19 cellular contexts compared by ENCODE assay signal in the genomic region with DNA sequence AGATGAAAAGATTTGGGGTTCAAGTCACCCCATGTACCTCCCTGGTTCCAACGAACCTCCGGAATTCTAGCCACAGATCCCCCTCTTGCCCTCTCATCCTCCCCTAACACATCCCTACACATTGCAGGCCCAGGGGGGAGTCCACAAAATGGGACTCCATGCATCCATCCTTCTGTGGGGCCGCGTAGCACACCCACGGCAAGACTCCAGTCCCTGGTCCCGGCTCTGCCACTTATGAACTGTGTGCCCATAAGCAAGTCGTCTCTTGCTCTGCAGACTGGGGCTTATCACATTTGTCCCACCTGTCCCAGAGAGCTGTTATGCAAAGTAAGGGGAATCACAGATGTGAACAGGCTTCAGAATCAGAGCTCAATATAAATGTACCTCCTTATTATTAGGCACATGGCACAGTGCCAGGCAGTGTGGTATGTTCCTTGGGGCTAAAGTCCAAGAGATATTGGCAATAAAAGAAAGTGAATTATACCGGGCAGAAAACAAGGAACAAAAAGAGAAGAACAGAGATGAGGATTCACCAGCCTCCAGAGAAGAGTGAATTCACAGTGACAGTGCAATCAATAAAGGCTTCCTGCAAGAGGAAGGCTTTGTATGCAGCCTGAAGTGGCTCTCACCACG.
DNase-seq lines count a peak whose midpoint lies in the region; ATAC-seq, FAIRE-seq and TF ChIP-seq lines count a peak whose summit lies in the region.
"Had no signal": no experiment of that assay in that cellular context is flagged by ENCODE, and none has a peak within 500 bp of the region (broad histone marks: within the 10 kb centered on the region; RNA-seq: fewer than 3 reads in every experiment).

No MANE protein-coding gene starts in this region.

- H3K79me2 ChIP-seq in DOHH2 (ENCODE audit: control insufficient read depth, low read length): no peaks in the 10 kb centered on the region

- H3K27me3 ChIP-seq in DOHH2 (ENCODE audit: control insufficient read depth, low read length): peaks cover 4% of the 10 kb centered on the region; the same call in 1 of the 2 replicates
- H3K27me3 ChIP-seq in pancreas: no peaks in the 10 kb centered on the region
- H3K27me3 ChIP-seq: cardiac muscle cell had no signal

- 70 to 77% methylated on average over 9 of the region's 9 CpGs for WGBS in pancreas, 2 donors

- H3K27ac Mint-ChIP-seq in chondrocyte (ENCODE audit: unreplicated experiment): peak overlapping the region; percentile 81
- H3K27ac Mint-ChIP-seq in activated CD8-positive, alpha-beta memory T cell treated with anti-CD3 and anti-CD28 coated beads, Interleukin-2, amount 10 ng/mL, durations not matched to agents 7 days and 5 days: no peak overlapping the region
- H3K27ac Mint-ChIP-seq: activated naive CD8-positive, alpha-beta T cell treated with anti-CD3 and anti-CD28 coated beads, Interleukin-2, amount 50 U/mL, for 24 hours; activated T-helper 17 cell treated with anti-CD3 and anti-CD28 coated beads, Interleukin-2, amount 50 U/mL, for 72 hours; stimulated activated naive CD8-positive, alpha-beta T cell treated with anti-CD3 and anti-CD28 coated beads, Interleukin-15, Interleukin-2, amounts not matched to agents 100 ng/mL and 50 ng/mL, for 24 hours had no signal

- no peak for FAIRE-seq in pancreas (lab: Jason Lieb, UNC)
- FAIRE-seq: HTR-8/SVneo had no signal

- H3K36me3 Mint-ChIP-seq in chondrocyte (ENCODE audit: low read depth): peaks cover 3% of the 10 kb centered on the region
- no peaks in the 10 kb centered on the region for H3K36me3 Mint-ChIP-seq in activated CD8-positive, alpha-beta memory T cell treated with anti-CD3 and anti-CD28 coated beads, Interleukin-2, amount 10 ng/mL, durations not matched to agents 7 days and 5 days

- H4K20me1 ChIP-seq in DOHH2 (ENCODE audit: control insufficient read depth, insufficient read depth, low read depth, low read length): no peaks in the 10 kb centered on the region

- H3K4me1 ChIP-seq in DOHH2 (ENCODE audit: control insufficient read depth, low read length) (peaks cover 60% of the 10 kb centered on the region), pancreas (peaks cover 0 to 3% (median 0%) of the 10 kb centered on the region in 3 donors)

- intact Hi-C loops in pancreas (cut with DNase I): no loop called here
- intact Hi-C loops in posterior cingulate gyrus (cut with DNase I): no loop called here

- ATAC-seq in pancreas (peak in 3 of 4 donors; percentile 41 to 57 (median 49)), HG02852 (IDR thresholded peaks at IDR 0.05; ENCODE audit: unreplicated experiment) (no peak), GM21447 (IDR thresholded peaks at IDR 0.05; ENCODE audit: unreplicated experiment) (no peak)
- no peak for ATAC-seq in activated CD8-positive, alpha-beta memory T cell treated with anti-CD3 and anti-CD28 coated beads, Interleukin-2, amount 10 ng/mL, durations not matched to agents 7 days and 5 days
- ATAC-seq: activated CD4-positive, CD25-positive, alpha-beta regulatory T cell treated with anti-CD3 and anti-CD28 coated beads, Interleukin-2, amount 50 U/mL, for 24 hours; activated naive CD8-positive, alpha-beta T cell treated with anti-CD3 and anti-CD28 coated beads, Interleukin-2, amount 50 U/mL, for 24 hours; activated T-helper 17 cell treated with anti-CD3 and anti-CD28 coated beads, Interleukin-2, amount 50 U/mL, for 72 hours had no signal

- DNase-seq in M059J (ENCODE audit: low read depth): peak; percentile 37
- no peak for DNase-seq in chondrocyte (ENCODE audit: low spot score)
- peak in 1 of 6 donors; percentile 17 for DNase-seq in pancreas
- no peak for DNase-seq in posterior cingulate gyrus
- no peak for DNase-seq in activated CD8-positive, alpha-beta memory T cell treated with anti-CD3 and anti-CD28 coated beads, Interleukin-2, amount 10 ng/mL, durations not matched to agents 7 days and 5 days
- DNase-seq: activated naive CD8-positive, alpha-beta T cell treated with anti-CD3 and anti-CD28 coated beads, Interleukin-2, amount 50 U/mL, for 24 hours; effector CD4-positive, alpha-beta T cell; NCI-H187 treated with DMSO at 0.1 percent for 48 hours; stimulated activated CD4-positive, alpha-beta T cell treated with anti-CD3 and anti-CD28 coated beads, Interleukin-1b, Interleukin-23, amount 100 ng/mL, for 48 hours; T1000 had no signal

- no peaks in the 10 kb centered on the region for H3K9me3 Mint-ChIP-seq in chondrocyte (ENCODE audit: low read depth)
- H3K9me3 Mint-ChIP-seq in activated CD8-positive, alpha-beta memory T cell treated with anti-CD3 and anti-CD28 coated beads, Interleukin-2, amount 10 ng/mL, durations not matched to agents 7 days and 5 days (ENCODE audit: low read depth): no peaks in the 10 kb centered on the region
- H3K9me3 Mint-ChIP-seq: activated naive CD8-positive, alpha-beta T cell treated with anti-CD3 and anti-CD28 coated beads, Interleukin-2, amount 50 U/mL, for 24 hours; activated T-helper 17 cell treated with anti-CD3 and anti-CD28 coated beads, Interleukin-2, amount 50 U/mL, for 72 hours; stimulated activated naive CD8-positive, alpha-beta T cell treated with anti-CD3 and anti-CD28 coated beads, Interleukin-15, Interleukin-2, amounts not matched to agents 100 ng/mL and 50 ng/mL, for 24 hours had no signal

- CTCF ChIA-PET in activated CD8-positive, alpha-beta memory T cell treated with anti-CD3 and anti-CD28 coated beads, Interleukin-2, amount 10 ng/mL, durations not matched to agents 7 days and 5 days (lab: Charles Lee): no interaction called here

- no peak for TF ChIP-seq CTCF in DOHH2 (IDR thresholded peaks at IDR 0.05; ENCODE audit: low read depth, low read length, poor library complexity, severe bottlenecking)
- TF ChIP-seq CTCF in chondrocyte (IDR thresholded peaks at IDR 0.05): no peak
- no peak for TF ChIP-seq CTCF in pancreas (IDR thresholded peaks at IDR 0.05)

- H3K27ac ChIP-seq in DOHH2 (ENCODE audit: low read depth, low read length) (peak overlapping the region; percentile 70), pancreas (no peak overlapping the region)
- H3K27ac ChIP-seq: cardiac muscle cell, SK-N-MC had no signal

- no peaks in the 10 kb centered on the region for H3K27me3 Mint-ChIP-seq in chondrocyte (ENCODE audit: low read depth)
- H3K27me3 Mint-ChIP-seq in activated CD8-positive, alpha-beta memory T cell treated with anti-CD3 and anti-CD28 coated beads, Interleukin-2, amount 10 ng/mL, durations not matched to agents 7 days and 5 days: peaks cover 20% of the 10 kb centered on the region

- peak overlapping the region; percentile 61 for H3K4me2 ChIP-seq in DOHH2 (ENCODE audit: low read length)

- H3K9me2 ChIP-seq in DOHH2 (replicated peaks; ENCODE audit: control insufficient read depth, low read length): no peaks in the 10 kb centered on the region

- H3K9me3 ChIP-seq in DOHH2 (ENCODE audit: control insufficient read depth, insufficient read depth, low read length) (no peaks in the 10 kb centered on the region), pancreas (no peaks in the 10 kb centered on the region)

- no peaks in the 10 kb centered on the region for H3F3A ChIP-seq in DOHH2 (ENCODE audit: control insufficient read depth, insufficient read depth)

- peak overlapping the region; percentile 23 for H3K4me3 Mint-ChIP-seq in chondrocyte (ENCODE audit: unreplicated experiment)
- no peak overlapping the region for H3K4me3 Mint-ChIP-seq in activated CD8-positive, alpha-beta memory T cell treated with anti-CD3 and anti-CD28 coated beads, Interleukin-2, amount 10 ng/mL, durations not matched to agents 7 days and 5 days
- H3K4me3 Mint-ChIP-seq: activated naive CD8-positive, alpha-beta T cell treated with anti-CD3 and anti-CD28 coated beads, Interleukin-2, amount 50 U/mL, for 24 hours; activated T-helper 17 cell treated with anti-CD3 and anti-CD28 coated beads, Interleukin-2, amount 50 U/mL, for 72 hours; stimulated activated naive CD8-positive, alpha-beta T cell treated with anti-CD3 and anti-CD28 coated beads, Interleukin-15, Interleukin-2, amounts not matched to agents 100 ng/mL and 50 ng/mL, for 24 hours had no signal

- no peaks in the 10 kb centered on the region for H3K36me3 ChIP-seq in DOHH2 (ENCODE audit: control insufficient read depth, low read length)
- H3K36me3 ChIP-seq in pancreas: no peaks in the 10 kb centered on the region
- H3K36me3 ChIP-seq: cardiac muscle cell had no signal

- H3K4me1 Mint-ChIP-seq in chondrocyte (ENCODE audit: low read depth): peaks cover 60% of the 10 kb centered on the region
- no peaks in the 10 kb centered on the region for H3K4me1 Mint-ChIP-seq in activated CD8-positive, alpha-beta memory T cell treated with anti-CD3 and anti-CD28 coated beads, Interleukin-2, amount 10 ng/mL, durations not matched to agents 7 days and 5 days
- H3K4me1 Mint-ChIP-seq: activated naive CD8-positive, alpha-beta T cell treated with anti-CD3 and anti-CD28 coated beads, Interleukin-2, amount 50 U/mL, for 24 hours; activated T-helper 17 cell treated with anti-CD3 and anti-CD28 coated beads, Interleukin-2, amount 50 U/mL, for 72 hours had no signal

- peak overlapping the region; percentile 61 for H3K4me3 ChIP-seq in DOHH2 (ENCODE audit: low read length)
- no peak overlapping the region for H3K4me3 ChIP-seq in pancreas
- H3K4me3 ChIP-seq: cardiac muscle cell, SK-N-MC had no signal

Comparison
In these comparisons a context has a peak if more than half of its experiments do, and no peak if none do; other contexts are left out.
1. ATAC-seq: peak in pancreas (3 of 4); none in HG02852 (single experiment), activated CD8-positive, alpha-beta memory T cell treated with anti-CD3 and anti-CD28 coated beads, Interleukin-2, amount 10 ng/mL, durations not matched to agents 7 days and 5 days (single experiment) and GM21447 (single experiment).